10 cellular contexts compared by ENCODE assay signal in the genomic region with DNA sequence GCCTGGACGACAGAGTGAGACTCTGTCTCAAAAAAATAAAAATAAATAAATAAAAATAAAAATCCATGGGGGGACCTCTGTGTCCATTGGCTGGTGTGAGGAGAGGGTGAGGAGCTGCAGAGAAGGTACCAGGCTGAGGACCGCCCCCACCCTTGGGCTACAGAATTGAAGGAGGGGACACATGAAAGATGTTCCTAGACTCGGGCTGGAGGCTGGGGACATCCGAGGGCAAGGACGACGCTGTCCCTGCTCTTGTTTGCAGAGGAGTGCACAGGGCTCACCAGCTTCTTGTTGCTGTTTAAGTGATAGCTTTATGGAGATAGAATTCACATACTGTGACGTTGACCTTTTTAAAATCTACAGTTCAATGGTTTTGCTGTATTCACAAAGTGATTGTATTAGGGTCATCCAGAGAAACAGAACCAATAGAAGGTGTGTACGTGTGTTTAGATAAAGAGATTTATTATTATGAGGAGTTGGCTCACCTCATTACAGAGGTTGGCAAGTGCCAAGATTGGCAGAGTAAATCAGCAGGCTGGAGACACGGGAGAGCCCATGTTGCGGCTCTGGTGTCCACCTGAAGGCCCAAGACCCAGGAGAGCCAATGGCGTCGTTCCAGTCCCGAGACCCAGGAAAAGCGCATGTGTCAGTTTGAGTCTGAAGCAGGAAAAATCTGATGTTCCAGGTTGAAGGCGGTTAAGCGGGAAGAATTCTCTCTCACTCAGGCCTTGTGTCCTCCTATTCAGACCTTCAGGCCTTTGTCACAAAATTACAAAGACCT.
DNase-seq lines count a peak whose midpoint lies in the region; ATAC-seq and TF ChIP-seq lines count a peak whose summit lies in the region.
"Had no signal": no experiment of that assay in that cellular context is flagged by ENCODE, and none has a peak within 500 bp of the region (broad histone marks: within the 10 kb centered on the region; RNA-seq: fewer than 3 reads in every experiment).

No MANE protein-coding gene starts in this region.

- TF ChIP-seq POLR2A in adrenal gland (IDR thresholded peaks at IDR 0.05), result no peak

- no peak overlapping the region for H3K4me3 ChIP-seq in adrenal gland
- H3K4me3 ChIP-seq in urinary bladder (ENCODE audit: low read depth, low read length), result no peak overlapping the region
- H3K4me3 ChIP-seq in dorsolateral prefrontal cortex, result no peak overlapping the region

- H3K4me1 Mint-ChIP-seq in stimulated activated naive CD8-positive, alpha-beta T cell treated with anti-CD3 and anti-CD28 coated beads, Interleukin-15, Interleukin-2, amounts not matched to agents 100 ng/mL and 50 ng/mL, for 24 hours (ENCODE audit: low read depth), result peaks cover 95% of the 10 kb centered on the region
- peaks cover 60 to 95% (median 90%) of the 10 kb centered on the region in 3 donors for H3K4me1 Mint-ChIP-seq in naive B cell

- no peaks in the 10 kb centered on the region for H3K27me3 Mint-ChIP-seq in stimulated activated naive CD8-positive, alpha-beta T cell treated with anti-CD3 and anti-CD28 coated beads, Interleukin-15, Interleukin-2, amounts not matched to agents 100 ng/mL and 50 ng/mL, for 24 hours
- H3K27me3 Mint-ChIP-seq in naive B cell, result no peaks in the 10 kb centered on the region

- H3K4me1 ChIP-seq in adrenal gland (replicated peaks in 1 of 2) (peaks cover 23 to 47% of the 10 kb centered on the region in 2 donors), urinary bladder (ENCODE audit: insufficient read depth) (peaks cover 3% of the 10 kb centered on the region)

- H3K36me3 ChIP-seq in adrenal gland (replicated peaks in 1 of 2) (no peaks in the 10 kb centered on the region), urinary bladder (ENCODE audit: insufficient read depth) (no peaks in the 10 kb centered on the region)

- no peak for ATAC-seq in stimulated activated naive CD8-positive, alpha-beta T cell treated with anti-CD3 and anti-CD28 coated beads, Interleukin-15, Interleukin-2, amounts not matched to agents 100 U/mL and 50 U/mL, for 24 hours
- ATAC-seq in naive B cell (ENCODE audit: low read depth in 2 of 2), result no peak

- no peaks in the 10 kb centered on the region for H3K27me3 ChIP-seq in adrenal gland
- no peaks in the 10 kb centered on the region for H3K27me3 ChIP-seq in dorsolateral prefrontal cortex

- TF ChIP-seq CTCF in adrenal gland (IDR thresholded peaks at IDR 0.05) (no peak), dorsolateral prefrontal cortex (IDR thresholded peaks at IDR 0.05 in 54 of 56, conservative IDR thresholded peaks at IDR 0.05 in 2 of 56; ENCODE audit: low read depth in 1 of 56, partially characterized antibody in 56 of 56) (no peak)

- H3K27ac ChIP-seq in adrenal gland (peak overlapping the region in 4 of 5 donors; percentile 13 to 72 (median 38)), urinary bladder (ENCODE audit: low read depth) (peak overlapping the region; percentile 1), dorsolateral prefrontal cortex (peak overlapping the region in 7 of 59 donors; percentile 6 to 98 (median 22))

- no peaks in the 10 kb centered on the region for H3K9me3 ChIP-seq in adrenal gland (replicated peaks in 1 of 3)

- H3K27ac Mint-ChIP-seq in stimulated activated naive CD8-positive, alpha-beta T cell treated with anti-CD3 and anti-CD28 coated beads, Interleukin-15, Interleukin-2, amounts not matched to agents 100 ng/mL and 50 ng/mL, for 24 hours, result peak overlapping the region; percentile 99
- H3K27ac Mint-ChIP-seq in naive B cell, result peak overlapping the region; percentile 97 to 99 (median 98)

- no peak for DNase-seq in stimulated activated naive CD8-positive, alpha-beta T cell treated with anti-CD3 and anti-CD28 coated beads, Interleukin-15, Interleukin-2, amounts not matched to agents 100 U/mL and 50 U/mL, for 24 hours
- DNase-seq in adrenal gland (no peak), naive B cell (no peak), GF-D8 (lab: John Stamatoyannopoulos, UW) (no peak), NCI-H345 (lab: John Stamatoyannopoulos, UW) (no peak), dorsolateral prefrontal cortex (no peak)
- DNase-seq: activated CD8-positive, alpha-beta memory T cell treated with anti-CD3 and anti-CD28 coated beads, Interleukin-2, amount 50 U/mL, for 4 hours; KG1 had no signal

- H3K36me3 Mint-ChIP-seq in stimulated activated naive CD8-positive, alpha-beta T cell treated with anti-CD3 and anti-CD28 coated beads, Interleukin-15, Interleukin-2, amounts not matched to agents 100 ng/mL and 50 ng/mL, for 24 hours (ENCODE audit: low read depth), result peaks cover 34% of the 10 kb centered on the region
- peaks cover 0 to 8% of the 10 kb centered on the region in 2 donors for H3K36me3 Mint-ChIP-seq in naive B cell

- H3K9me3 Mint-ChIP-seq in stimulated activated naive CD8-positive, alpha-beta T cell treated with anti-CD3 and anti-CD28 coated beads, Interleukin-15, Interleukin-2, amounts not matched to agents 100 ng/mL and 50 ng/mL, for 24 hours, result no peaks in the 10 kb centered on the region
- H3K9me3 Mint-ChIP-seq in naive B cell, result no peaks in the 10 kb centered on the region

- H3K4me3 Mint-ChIP-seq in stimulated activated naive CD8-positive, alpha-beta T cell treated with anti-CD3 and anti-CD28 coated beads, Interleukin-15, Interleukin-2, amounts not matched to agents 100 ng/mL and 50 ng/mL, for 24 hours, result peak overlapping the region; percentile 88
- peak overlapping the region; percentile 70 to 98 (median 90) for H3K4me3 Mint-ChIP-seq in naive B cell

- intact Hi-C loops in adrenal gland (cut with DNase I) (no loop called here), dorsolateral prefrontal cortex (cut with DNase I) (no loop called here)

- 53 to 66% (median 62%) methylated on average over 16 of the region's 16 CpGs for WGBS in adrenal gland, 4 donors
- 78% methylated on average over 16 of the region's 16 CpGs for WGBS in urinary bladder
